In genomic region chr3:108012304-108012703, GRCh38 we compare ENCODE assay signal across 17 cellular contexts.
"Had no signal": no experiment of that assay in that cellular context is flagged by ENCODE, and none has a peak within 500 bp of the region (broad histone marks: within the 10 kb centered on the region; RNA-seq: fewer than 3 reads in every experiment).

No MANE protein-coding gene starts in this region.

- H3K36me3 ChIP-seq: colonic mucosa, esophagus muscularis mucosa, gastroesophageal sphincter, heart right ventricle, left lung, lower lobe of right lung had no signal

- H3K27ac ChIP-seq: colonic mucosa, esophagus muscularis mucosa, foreskin keratinocyte, heart right ventricle, left lung, lower lobe of right lung had no signal

- H3K27me3 ChIP-seq: colonic mucosa, esophagus muscularis mucosa, foreskin keratinocyte, gastroesophageal sphincter, heart right ventricle, left lung had no signal

- DNase-seq: colonic mucosa; cortex of kidney; effector CD8-positive, alpha-beta T cell; effector memory CD8-positive, alpha-beta T cell; foreskin keratinocyte; heart right ventricle; hippocampal formation; left cardiac atrium; left lung; left ventricle myocardium superior; lower lobe of right lung; mesenchymal stem cell; mucosa of descending colon had no signal

- H3K9me3 Mint-ChIP-seq: dendritic cell treated with granulocyte-macrophage colony-stimulating factor and Interleukin-4, amounts not matched to agents 40 ng/mL and 50 ng/mL, for 4 days; effector memory CD8-positive, alpha-beta T cell; mesothelial cell of epicardium had no signal

- H3K36me3 Mint-ChIP-seq: mesothelial cell of epicardium had no signal

- H3K4me3 Mint-ChIP-seq: dendritic cell treated with granulocyte-macrophage colony-stimulating factor and Interleukin-4, amounts not matched to agents 40 ng/mL and 50 ng/mL, for 4 days; effector memory CD8-positive, alpha-beta T cell; mesothelial cell of epicardium had no signal

- H3K4me3 ChIP-seq: colonic mucosa, esophagus muscularis mucosa, gastroesophageal sphincter, heart right ventricle, left lung, lower lobe of right lung, mucosa of descending colon had no signal

- H3K4me1 ChIP-seq: colonic mucosa, foreskin keratinocyte had no signal

- H3K9me3 ChIP-seq: colonic mucosa, esophagus muscularis mucosa, gastroesophageal sphincter, heart right ventricle, left lung, lower lobe of right lung, mucosa of descending colon had no signal

- H3K27ac Mint-ChIP-seq: dendritic cell treated with granulocyte-macrophage colony-stimulating factor and Interleukin-4, amounts not matched to agents 40 ng/mL and 50 ng/mL, for 4 days; effector memory CD8-positive, alpha-beta T cell; mesothelial cell of epicardium had no signal
